13 cellular contexts compared by ENCODE assay signal in genomic region chr3:45537960-45538640, GRCh38. TPM values are rescaled to one million over a fixed set of nuclear protein-coding genes. Genes with fewer than 3 reads are reported as not detected.
A peak's percentile ranks its signal among the peaks of the same experiment; 100 is the strongest.
DNase-seq lines count a peak whose midpoint lies in the region; TF ChIP-seq lines count a peak whose summit lies in the region.
"Had no signal": no experiment of that assay in that cellular context is flagged by ENCODE, and none has a peak within 500 bp of the region (broad histone marks: within the 10 kb centered on the region; RNA-seq: fewer than 3 reads in every experiment).

No MANE protein-coding gene starts in this region.

- TF ChIP-seq CTCF in fibroblast of pulmonary artery (IDR thresholded peaks at IDR 0.05; ENCODE audit: low read length, missing control alignments) (no peak), neural crest cell (conservative IDR thresholded peaks at IDR 0.05) (no peak), GM10248 (IDR thresholded peaks at IDR 0.05; ENCODE audit: control extremely low read depth, extremely low read depth, low read depth, missing control alignments) (no peak)

- H3K27me3 ChIP-seq in BLaER1, result 0 out of 2 replicates have a peak, but pooled peaks cover 3% of the 10 kb centered on the region

- no peak overlapping the region for H3K4me3 Mint-ChIP-seq in neural crest cell
- H3K4me3 Mint-ChIP-seq: CD4-positive, CD25-positive, alpha-beta regulatory T cell; H9 had no signal

- peak overlapping the region; percentile 8 for H3K27ac Mint-ChIP-seq in neural crest cell (ENCODE audit: unreplicated experiment)
- H3K27ac Mint-ChIP-seq: CD4-positive, CD25-positive, alpha-beta regulatory T cell had no signal

- no peak overlapping the region for H3K4me3 ChIP-seq in BLaER1
- H3K4me3 ChIP-seq in fibroblast of pulmonary artery (replicated peaks; ENCODE audit: low read depth, low read length), result no peak overlapping the region

- peak overlapping the region; percentile 63 for H3K4me2 ChIP-seq in BLaER1

- peaks cover 23% of the 10 kb centered on the region for H3K36me3 ChIP-seq in BLaER1

- no peaks in the 10 kb centered on the region for H3K9me3 ChIP-seq in BLaER1

- peaks cover 26% of the 10 kb centered on the region; the same call in 1 of the 2 replicates for H4K20me1 ChIP-seq in BLaER1

- H3K27ac ChIP-seq in BLaER1, result no peak overlapping the region
- H3K27ac ChIP-seq: HL-60 had no signal

- DNase-seq in NOMO-1 treated with dmso at 0.1 percent for 144 hours (lab: John Stamatoyannopoulos, UW; ENCODE audit: unreplicated experiment) (peak; percentile 48), fibroblast of pulmonary artery (ENCODE audit: low read depth) (peak; percentile 22), neural crest cell (ENCODE audit: low read depth, low spot score) (no peak), GM10248 (ENCODE audit: extremely low spot score) (no peak), middle frontal gyrus (ENCODE audit: extremely low spot score, low spot score) (no peak), COR-L47 (lab: John Stamatoyannopoulos, UW) (no peak), HT-29 (ENCODE audit: low spot score) (no peak)
- DNase-seq: CD4-positive, CD25-positive, alpha-beta regulatory T cell; effector CD8-positive, alpha-beta T cell; H9; NCI-H2029 treated with DMSO at 0.1 percent for 48 hours had no signal

- H3K36me3 Mint-ChIP-seq in neural crest cell (ENCODE audit: low read depth), result peaks cover 10% of the 10 kb centered on the region

- no peaks in the 10 kb centered on the region for H3K9me3 Mint-ChIP-seq in neural crest cell
- H3K9me3 Mint-ChIP-seq: CD4-positive, CD25-positive, alpha-beta regulatory T cell; H9 had no signal

- H3K4me1 ChIP-seq in BLaER1, result peaks cover 51% of the 10 kb centered on the region

- no peak overlapping the region for H3K9ac ChIP-seq in BLaER1

- POLR2A ChIA-PET in GM10248 (lab: Yijun Ruan, JAX), result interaction anchor here (0.6 kb wide), 1 partner anchor 25 kb away, joined by 7 read pairs; no protein-coding TSS in a partner anchor

- CTCF ChIA-PET in GM10248 (lab: Yijun Ruan, JAX), result interaction anchor here (0.8 to 2.4 kb wide), 6 partner anchors 8 to 122 kb away, joined by 3 to 18 read pairs (median 3); no protein-coding TSS in a partner anchor

- peaks cover 22% of the 10 kb centered on the region for H3K4me1 Mint-ChIP-seq in neural crest cell

- H3K27me3 Mint-ChIP-seq in neural crest cell (ENCODE audit: low read depth), result no peaks in the 10 kb centered on the region
- H3K27me3 Mint-ChIP-seq: CD4-positive, CD25-positive, alpha-beta regulatory T cell had no signal

RNA-seq across cellular contexts. Expression of gene LIMD1, which starts 56.5 kb away (rescaled TPM):
- total RNA-seq in neural crest cell, result 41.8 and 44.4 TPM in 2 replicates
- total RNA-seq in HT-29 (2014; rRNA removed; shearing (Covaris generic)), result 14.5 and 17.1 TPM in 2 replicates

Comparison
In these comparisons a context has a peak if more than half of its experiments do, and no peak if none do; other contexts are left out.
1. DNase-seq: peak in NOMO-1 treated with dmso at 0.1 percent for 144 hours (single experiment) and fibroblast of pulmonary artery (single experiment); none in neural crest cell (single experiment), GM10248 (single experiment), middle frontal gyrus (single experiment), COR-L47 (single experiment) and HT-29 (single experiment).